1 cellular context compared by ENCODE assay signal in the genomic region with DNA sequence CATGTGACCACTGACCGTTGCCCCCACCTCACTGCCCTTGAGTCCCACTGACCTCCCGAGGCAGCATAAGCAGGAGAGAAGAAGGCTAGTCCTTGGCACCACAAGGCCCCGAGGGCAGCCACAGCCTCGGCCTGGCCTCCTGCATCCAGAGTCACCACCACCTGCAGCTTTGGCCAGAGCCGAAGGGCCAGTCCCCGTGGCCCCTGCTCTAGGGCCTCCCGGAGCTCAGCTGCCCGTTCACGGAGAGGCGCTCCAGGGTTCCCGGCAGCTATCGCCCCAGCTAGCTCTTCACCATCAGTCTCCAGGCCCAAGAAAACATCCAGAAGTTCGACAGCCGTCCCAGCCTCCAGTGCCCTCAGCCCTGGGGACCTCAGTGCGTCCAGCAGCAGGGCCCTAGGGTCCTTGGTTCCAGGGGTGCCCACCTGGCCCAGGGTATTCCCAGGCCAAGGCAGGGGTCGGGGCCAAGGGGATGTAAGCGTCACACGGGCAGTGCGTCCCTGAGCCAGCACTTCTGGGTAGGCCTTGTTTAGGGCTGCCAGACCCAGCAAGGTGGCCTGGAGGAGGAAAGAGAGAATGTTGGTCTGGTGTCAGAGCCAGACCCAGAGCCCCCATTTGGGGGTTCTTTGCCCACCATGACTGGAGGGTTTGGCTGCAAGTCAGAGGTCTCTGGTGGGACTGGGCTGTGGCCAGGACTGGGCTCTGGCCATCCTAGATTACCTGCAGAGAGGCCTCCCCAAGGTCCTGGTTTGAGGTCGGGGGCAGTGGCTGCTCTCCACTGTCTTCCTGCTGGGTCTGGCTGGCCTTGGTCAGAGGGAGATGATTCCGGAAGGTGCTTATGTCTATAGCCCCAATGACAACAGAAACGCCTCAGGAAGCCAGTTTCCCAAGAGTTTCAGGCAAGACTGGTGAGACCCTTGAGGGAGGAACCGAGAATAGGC.
TF ChIP-seq lines count a peak whose summit lies in the region.

No MANE protein-coding gene starts in this region.

TF ChIP-seq in WTC11, 78 proteins besides CTCF, POLR2A, EP300 and RAD21 (continued from another document):
- TF ChIP-seq, protein P1, sequence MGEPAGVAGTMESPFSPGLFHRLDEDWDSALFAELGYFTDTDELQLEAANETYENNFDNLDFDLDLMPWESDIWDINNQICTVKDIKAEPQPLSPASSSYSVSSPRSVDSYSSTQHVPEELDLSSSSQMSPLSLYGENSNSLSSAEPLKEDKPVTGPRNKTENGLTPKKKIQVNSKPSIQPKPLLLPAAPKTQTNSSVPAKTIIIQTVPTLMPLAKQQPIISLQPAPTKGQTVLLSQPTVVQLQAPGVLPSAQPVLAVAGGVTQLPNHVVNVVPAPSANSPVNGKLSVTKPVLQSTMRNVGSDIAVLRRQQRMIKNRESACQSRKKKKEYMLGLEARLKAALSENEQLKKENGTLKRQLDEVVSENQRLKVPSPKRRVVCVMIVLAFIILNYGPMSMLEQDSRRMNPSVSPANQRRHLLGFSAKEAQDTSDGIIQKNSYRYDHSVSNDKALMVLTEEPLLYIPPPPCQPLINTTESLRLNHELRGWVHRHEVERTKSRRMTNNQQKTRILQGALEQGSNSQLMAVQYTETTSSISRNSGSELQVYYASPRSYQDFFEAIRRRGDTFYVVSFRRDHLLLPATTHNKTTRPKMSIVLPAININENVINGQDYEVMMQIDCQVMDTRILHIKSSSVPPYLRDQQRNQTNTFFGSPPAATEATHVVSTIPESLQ (CRISPR knock-in tag; IDR thresholded peaks at IDR 0.05): no peak
- TF ChIP-seq, protein P2, sequence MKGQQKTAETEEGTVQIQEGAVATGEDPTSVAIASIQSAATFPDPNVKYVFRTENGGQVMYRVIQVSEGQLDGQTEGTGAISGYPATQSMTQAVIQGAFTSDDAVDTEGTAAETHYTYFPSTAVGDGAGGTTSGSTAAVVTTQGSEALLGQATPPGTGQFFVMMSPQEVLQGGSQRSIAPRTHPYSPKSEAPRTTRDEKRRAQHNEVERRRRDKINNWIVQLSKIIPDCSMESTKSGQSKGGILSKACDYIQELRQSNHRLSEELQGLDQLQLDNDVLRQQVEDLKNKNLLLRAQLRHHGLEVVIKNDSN (CRISPR knock-in tag; IDR thresholded peaks at IDR 0.05): peak; percentile 13; the same call in 1 of the 2 replicates
- no peak for TF ChIP-seq ZNF317 (CRISPR knock-in tag; IDR thresholded peaks at IDR 0.05; ENCODE audit: borderline replicate concordance, low read depth)
- TF ChIP-seq, protein P3, sequence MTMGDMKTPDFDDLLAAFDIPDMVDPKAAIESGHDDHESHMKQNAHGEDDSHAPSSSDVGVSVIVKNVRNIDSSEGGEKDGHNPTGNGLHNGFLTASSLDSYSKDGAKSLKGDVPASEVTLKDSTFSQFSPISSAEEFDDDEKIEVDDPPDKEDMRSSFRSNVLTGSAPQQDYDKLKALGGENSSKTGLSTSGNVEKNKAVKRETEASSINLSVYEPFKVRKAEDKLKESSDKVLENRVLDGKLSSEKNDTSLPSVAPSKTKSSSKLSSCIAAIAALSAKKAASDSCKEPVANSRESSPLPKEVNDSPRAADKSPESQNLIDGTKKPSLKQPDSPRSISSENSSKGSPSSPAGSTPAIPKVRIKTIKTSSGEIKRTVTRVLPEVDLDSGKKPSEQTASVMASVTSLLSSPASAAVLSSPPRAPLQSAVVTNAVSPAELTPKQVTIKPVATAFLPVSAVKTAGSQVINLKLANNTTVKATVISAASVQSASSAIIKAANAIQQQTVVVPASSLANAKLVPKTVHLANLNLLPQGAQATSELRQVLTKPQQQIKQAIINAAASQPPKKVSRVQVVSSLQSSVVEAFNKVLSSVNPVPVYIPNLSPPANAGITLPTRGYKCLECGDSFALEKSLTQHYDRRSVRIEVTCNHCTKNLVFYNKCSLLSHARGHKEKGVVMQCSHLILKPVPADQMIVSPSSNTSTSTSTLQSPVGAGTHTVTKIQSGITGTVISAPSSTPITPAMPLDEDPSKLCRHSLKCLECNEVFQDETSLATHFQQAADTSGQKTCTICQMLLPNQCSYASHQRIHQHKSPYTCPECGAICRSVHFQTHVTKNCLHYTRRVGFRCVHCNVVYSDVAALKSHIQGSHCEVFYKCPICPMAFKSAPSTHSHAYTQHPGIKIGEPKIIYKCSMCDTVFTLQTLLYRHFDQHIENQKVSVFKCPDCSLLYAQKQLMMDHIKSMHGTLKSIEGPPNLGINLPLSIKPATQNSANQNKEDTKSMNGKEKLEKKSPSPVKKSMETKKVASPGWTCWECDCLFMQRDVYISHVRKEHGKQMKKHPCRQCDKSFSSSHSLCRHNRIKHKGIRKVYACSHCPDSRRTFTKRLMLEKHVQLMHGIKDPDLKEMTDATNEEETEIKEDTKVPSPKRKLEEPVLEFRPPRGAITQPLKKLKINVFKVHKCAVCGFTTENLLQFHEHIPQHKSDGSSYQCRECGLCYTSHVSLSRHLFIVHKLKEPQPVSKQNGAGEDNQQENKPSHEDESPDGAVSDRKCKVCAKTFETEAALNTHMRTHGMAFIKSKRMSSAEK (CRISPR knock-in tag; IDR thresholded peaks at IDR 0.05; ENCODE audit: borderline replicate concordance): no peak
TF ChIP-seq in WTC11: peak in this region for 1.
